ENCODE assay signal across 19 cellular contexts in the genomic region with DNA sequence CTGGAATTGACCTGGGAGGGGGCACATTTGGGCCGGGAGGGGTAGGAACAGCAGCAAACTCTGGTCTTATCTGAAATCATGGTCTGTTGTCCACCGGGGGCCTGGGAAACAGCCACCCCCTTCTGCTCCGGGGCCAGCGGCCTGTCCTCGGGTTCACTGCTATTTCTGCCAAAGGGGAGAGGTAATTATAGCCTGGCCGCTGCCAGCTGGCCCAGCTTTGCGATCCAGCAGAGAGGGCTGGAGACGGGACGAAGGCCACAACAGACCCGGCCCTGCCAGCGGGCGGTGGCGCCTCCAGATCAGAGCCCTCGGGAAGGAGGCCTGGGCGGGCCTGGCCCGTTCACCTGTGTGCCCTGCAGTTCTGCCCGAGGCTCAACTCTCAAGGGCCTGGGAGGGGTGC. TPM values are rescaled to one million over a fixed set of nuclear protein-coding genes. Genes with fewer than 3 reads are reported as not detected.
DNase-seq lines count a peak whose midpoint lies in the region; ATAC-seq and TF ChIP-seq lines count a peak whose summit lies in the region.
"Had no signal": no experiment of that assay in that cellular context is flagged by ENCODE, and none has a peak within 500 bp of the region (broad histone marks: within the 10 kb centered on the region; RNA-seq: fewer than 3 reads in every experiment).

C14orf180 (plus strand) TSS at position 258 of the 400 bp plus-strand sequence. CDS start 6,667 bp downstream, outside the sequence.

- H3K27me3 ChIP-seq in MG63 = no peaks in the 10 kb centered on the region
- H3K27me3 ChIP-seq in right cardiac atrium (ENCODE audit: control insufficient read depth, insufficient read depth) = no peaks in the 10 kb centered on the region
- peaks cover 0 to 1% (median 0%) of the 10 kb centered on the region in 3 donors for H3K27me3 ChIP-seq in psoas muscle (ENCODE audit: insufficient read depth in 3 of 3, low read length in 2 of 3)

- H3K27ac ChIP-seq in adipose tissue (ENCODE audit: low read depth, low read length) = no peak within 1 kb of the TSS
- H3K27ac ChIP-seq in right cardiac atrium (ENCODE audit: low read length) = peak within 1 kb of the TSS; percentile 79
- peak within 1 kb of the TSS; percentile 21 for H3K27ac ChIP-seq in psoas muscle
- H3K27ac ChIP-seq: HL-60, sigmoid colon had no signal

- H3K4me1 ChIP-seq in right cardiac atrium (ENCODE audit: control insufficient read depth, insufficient read depth, low read length) (peaks cover 16% of the 10 kb centered on the region), psoas muscle (peaks cover 53% of the 10 kb centered on the region)

- TF ChIP-seq CTCF in psoas muscle (IDR thresholded peaks at IDR 0.05) = no peak

- ATAC-seq in right cardiac atrium (peak; percentile 25 to 39), psoas muscle (peak; percentile 50 to 69 (median 62)), HG03571 (IDR thresholded peaks at IDR 0.05; ENCODE audit: unreplicated experiment) (no peak), HG02610 (IDR thresholded peaks at IDR 0.05; ENCODE audit: unreplicated experiment) (no peak)
- ATAC-seq: activated CD8-positive, alpha-beta memory T cell treated with anti-CD3 and anti-CD28 coated beads, Interleukin-2, amount 10 ng/mL, durations not matched to agents 7 days and 5 days; effector memory CD8-positive, alpha-beta T cell; Panc1 had no signal

- H3K9me3 ChIP-seq in MG63 = no peaks in the 10 kb centered on the region
- H3K9me3 ChIP-seq in right cardiac atrium (ENCODE audit: control insufficient read depth, low read length) = no peaks in the 10 kb centered on the region
- no peaks in the 10 kb centered on the region for H3K9me3 ChIP-seq in psoas muscle
- H3K9me3 ChIP-seq: sigmoid colon had no signal

- H3K36me3 ChIP-seq in MG63 (no peaks in the 10 kb centered on the region), psoas muscle (ENCODE audit: insufficient read depth in 1 of 2, low read depth in 1 of 2) (no peaks in the 10 kb centered on the region)
- H3K36me3 ChIP-seq: sigmoid colon had no signal

- 28 to 47% (median 40%) methylated on average over 17 of the region's 17 CpGs for WGBS in adipose tissue, 3 donors
- WGBS in right cardiac atrium = 31% methylated on average over 17 of the region's 17 CpGs
- WGBS in psoas muscle, 3 donors = 18 to 27% (median 19%) methylated on average over 17 of the region's 17 CpGs

- intact Hi-C loops in right cardiac atrium (cut with DNase I) = no loop called here
- intact Hi-C loops in psoas muscle (cut with DNase I) = no loop called here

- peak; percentile 28 for DNase-seq in MG63
- peak; percentile 68 to 93 (median 91) for DNase-seq in right cardiac atrium
- DNase-seq in psoas muscle = peak; percentile 32 to 83
- no peak for DNase-seq in Kasumi-1 (lab: John Stamatoyannopoulos, UW)
- DNase-seq in NCI-H1694 treated with DMSO at 0.1 percent for 48 hours (lab: John Stamatoyannopoulos, UW) = no peak
- DNase-seq: activated CD4-positive, alpha-beta T cell treated with anti-CD3 and anti-CD28 coated beads for 4 hours; activated CD8-positive, alpha-beta memory T cell treated with anti-CD3 and anti-CD28 coated beads, Interleukin-2, amount 10 ng/mL, durations not matched to agents 7 days and 5 days; effector memory CD8-positive, alpha-beta T cell; H7; NCI-H2107; NCI-H82; sigmoid colon had no signal

- H3K4me3 ChIP-seq in MG63 (no peak within 1 kb of the TSS), right cardiac atrium (ENCODE audit: low read length) (peak within 1 kb of the TSS; percentile 16), psoas muscle (peak within 1 kb of the TSS; percentile 19)
- H3K4me3 ChIP-seq: sigmoid colon had no signal

RNA-seq across cellular contexts. Expression of gene C14orf180, which starts in this region (rescaled TPM):
- total RNA-seq in MG63 (2014; rRNA removed; shearing (Covaris generic); ENCODE audit: low replicate concordance) = not detected in 2 replicates
- polyA plus RNA-seq in adipose tissue = 100 to 1,000 TPM in 1 of 3 donors, 10 to 100 TPM in 1, 1 to 10 TPM in 1; 9.5 to 105 (median 28.3) TPM
- 100 to 1,000 TPM in 3 of 4 donors, 10 to 100 TPM in 1; 56.5 to 117 (median 104) TPM for total RNA-seq in right cardiac atrium
- polyA plus RNA-seq in right cardiac atrium = 153 TPM
- total RNA-seq in psoas muscle = 1 to 10 TPM in 1 of 4 donors, under 1 TPM in 3; 0.32 to 7.3 (median 0.33) TPM
- 1 to 10 TPM in 2 of 3 donors, under 1 TPM in 1; 0.58 to 4.0 (median 1.9) TPM for polyA plus RNA-seq in psoas muscle
- total RNA-seq: activated CD8-positive, alpha-beta memory T cell treated with anti-CD3 and anti-CD28 coated beads, Interleukin-2, amount 10 ng/mL, durations not matched to agents 7 days and 5 days; fibroblast of lung; H7 had no signal
- polyA plus RNA-seq: fibroblast of lung, keratinocyte had no signal

Comparison
In these comparisons a context has a peak if more than half of its experiments do, and no peak if none do; other contexts are left out.
1. RNA of gene C14orf180 (total RNA-seq): 56.5 to 117 TPM in right cardiac atrium; 0.32 to 7.3 TPM in psoas muscle and not detected in MG63; every median in the first group is over 4 times any median in the second.
2. Peak in DNase-seq in MG63; RNA of the gene not detected or under 1 TPM.
3. DNase-seq: peak in right cardiac atrium (3 of 3) and psoas muscle (2 of 2); none in Kasumi-1 (0 of 2) and NCI-H1694 treated with DMSO at 0.1 percent for 48 hours (single experiment).
4. ATAC-seq: peak in right cardiac atrium (2 of 2) and psoas muscle (4 of 4); none in HG03571 (single experiment) and HG02610 (single experiment).